Comparison of ENCODE assay signal across 22 cellular contexts in the genomic region with DNA sequence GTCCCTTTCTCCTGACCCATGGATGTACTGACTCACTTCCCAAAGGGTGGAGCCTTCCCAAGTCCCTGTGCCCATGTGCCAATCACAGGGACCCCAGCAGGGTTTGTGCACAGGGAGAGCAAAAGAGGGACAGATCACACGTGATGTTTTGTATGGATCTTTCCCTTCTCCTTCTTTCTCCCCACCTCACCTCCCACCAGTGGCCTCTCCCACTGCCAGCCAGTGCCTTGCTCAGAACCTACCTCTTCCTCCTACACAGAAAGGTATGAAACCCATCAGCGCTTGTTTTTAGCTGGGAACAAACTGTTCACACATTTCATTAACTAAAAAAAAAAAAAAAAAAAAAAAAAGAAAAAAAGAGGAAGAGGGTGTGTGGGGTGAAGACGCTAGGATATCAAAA.
"Had no signal": no experiment of that assay in that cellular context is flagged by ENCODE, and none has a peak within 500 bp of the region (broad histone marks: within the 10 kb centered on the region; RNA-seq: fewer than 3 reads in every experiment).

No MANE protein-coding gene starts in this region.

- H3K27ac ChIP-seq: PC-9 had no signal

- H3K4me3 Mint-ChIP-seq: activated CD8-positive, alpha-beta T cell treated with anti-CD3 and anti-CD28 coated beads, Interleukin-2, amount 10 ng/mL, durations not matched to agents 7 days and 5 days; activated T-helper 1 cell treated with anti-CD3 and anti-CD28 coated beads, Interleukin-12 subunit alpha, Interleukin-12 subunit beta, Interleukin-2, Interleukin-4 antibody, amounts not matched to agents 30 ng/mL and 10 ng/mL and 1 ng/mL, durations not matched to agents 14 hours and 24 hours and 36 hours; T-helper 1 cell treated with Interleukin-12 subunit alpha and Interleukin-12 subunit beta and Interleukin-4 antibody, amounts not matched to agents 30 μg/mL and 1 μg/mL, for 36 hours; WTC11 had no signal

- ATAC-seq: activated CD8-positive, alpha-beta T cell treated with anti-CD3 and anti-CD28 coated beads, Interleukin-2, amount 10 ng/mL, durations not matched to agents 7 days and 5 days; activated naive CD4-positive, alpha-beta T cell treated with anti-CD3 and anti-CD28 coated beads, Interleukin-2, amount 50 U/mL, for 72 hours; WTC11 had no signal

- H3K4me3 ChIP-seq: PC-9 had no signal

- H3K36me3 Mint-ChIP-seq: activated naive CD4-positive, alpha-beta T cell treated with anti-CD3 and anti-CD28 coated beads, Interleukin-2, amount 50 U/mL, for 72 hours; WTC11 had no signal

- DNase-seq: activated CD4-positive, alpha-beta T cell treated with anti-CD3 and anti-CD28 coated beads for 48 hours; activated CD4-positive, alpha-beta T cell treated with anti-CD3 and anti-CD28 coated beads, Interleukin-2, amount 50 U/mL, for 4 hours; activated CD4-positive, CD25-positive, alpha-beta regulatory T cell treated with anti-CD3 and anti-CD28 coated beads, Interleukin-2, amount 50 U/mL, for 72 hours; activated CD8-positive, alpha-beta memory T cell treated with anti-CD3 and anti-CD28 coated beads, Interleukin-2, amount 50 U/mL, for 48 hours; activated CD8-positive, alpha-beta T cell treated with anti-CD3 and anti-CD28 coated beads, Interleukin-2, amount 10 ng/mL, durations not matched to agents 7 days and 5 days; activated effector memory CD4-positive, alpha-beta T cell treated with Interleukin-2 at 50 U/mL for 16 hours; activated naive CD4-positive, alpha-beta T cell treated with Interleukin-2 at 50 U/mL for 16 hours; activated T-cell treated with anti-CD3 and anti-CD28 coated beads, Interleukin-2, amount 50 U/mL, for 1 hour; Kasumi-1; KBM-7; NCI-H1048; NCI-H146; NCI-H187 treated with DMSO at 0.1 percent for 48 hours; NCI-H2081 treated with DMSO at 0.1 percent for 48 hours; NCI-H524; PC-9; SHP77 treated with DMSO at 0.1 percent for 48 hours; T-helper 9 cell had no signal

- H3K9me3 Mint-ChIP-seq: activated naive CD4-positive, alpha-beta T cell treated with anti-CD3 and anti-CD28 coated beads, Interleukin-2, amount 50 U/mL, for 72 hours; activated T-helper 1 cell treated with anti-CD3 and anti-CD28 coated beads, Interleukin-12 subunit alpha, Interleukin-12 subunit beta, Interleukin-2, Interleukin-4 antibody, amounts not matched to agents 30 ng/mL and 10 ng/mL and 1 ng/mL, durations not matched to agents 14 hours and 24 hours and 36 hours; T-helper 1 cell treated with Interleukin-12 subunit alpha and Interleukin-12 subunit beta and Interleukin-4 antibody, amounts not matched to agents 30 μg/mL and 1 μg/mL, for 36 hours; WTC11 had no signal
